Comparison of ENCODE assay signal across 24 cellular contexts in genomic region chr11:27553186-27553585, GRCh38. TPM values are rescaled to one million over a fixed set of nuclear protein-coding genes. Genes with fewer than 3 reads are reported as not detected.
DNase-seq lines count a peak whose midpoint lies in the region; ATAC-seq and TF ChIP-seq lines count a peak whose summit lies in the region.
"Had no signal": no experiment of that assay in that cellular context is flagged by ENCODE, and none has a peak within 500 bp of the region (broad histone marks: within the 10 kb centered on the region; RNA-seq: fewer than 3 reads in every experiment).

No MANE protein-coding gene starts in this region.

- H3K4me2 ChIP-seq in GM23338 = no peak overlapping the region

- peaks cover 46% of the 10 kb centered on the region for H3K9me2 ChIP-seq in GM23338 (ENCODE audit: insufficient read depth)

- H3K9me3 Mint-ChIP-seq in GM23338 (no peaks in the 10 kb centered on the region), endodermal cell (no peaks in the 10 kb centered on the region)
- H3K9me3 Mint-ChIP-seq: activated CD4-positive, alpha-beta T cell treated with anti-CD3 and anti-CD28 coated beads, Interleukin-2, amount 10 ng/mL, durations not matched to agents 7 days and 5 days; activated naive CD8-positive, alpha-beta T cell treated with anti-CD3 and anti-CD28 coated beads, Interleukin-2, amount 50 U/mL, for 24 hours; CD8-positive, alpha-beta memory T cell; neural crest cell had no signal

- H3F3A ChIP-seq in GM23338 (replicated peaks; ENCODE audit: low read depth) = no peaks in the 10 kb centered on the region

- no peaks in the 10 kb centered on the region for H4K20me1 ChIP-seq in GM23338 (replicated peaks; ENCODE audit: insufficient read depth)

- H2AFZ ChIP-seq in GM23338 = 0 out of 2 replicates have a peak overlapping the region, but pooled peaks have one; percentile 14

- no peaks in the 10 kb centered on the region for H3K36me3 Mint-ChIP-seq in GM23338 (ENCODE audit: low read depth)
- H3K36me3 Mint-ChIP-seq in endodermal cell (ENCODE audit: low read depth) = no peaks in the 10 kb centered on the region
- H3K36me3 Mint-ChIP-seq: mesothelial cell of epicardium had no signal

- TF ChIP-seq CTCF in GM23338 (conservative IDR thresholded peaks at IDR 0.05; ENCODE audit: low read depth in 2 of 2) = no peak
- no peak for TF ChIP-seq CTCF in RWPE2 (IDR thresholded peaks at IDR 0.05; ENCODE audit: poor library complexity, severe bottlenecking)
- no peak for TF ChIP-seq CTCF in endodermal cell (conservative IDR thresholded peaks at IDR 0.05)

- WGBS in endodermal cell (ENCODE audit: insufficient coverage in 1 of 2, insufficient read length in 1 of 2), 2 experiments = 86 to 87% methylated on average over 2 to 3 of the region's 3 CpGs

- ATAC-seq in GM23338 (no peak), RWPE2 (ENCODE audit: low read depth) (0 out of 3 replicates have a peak, but pooled peaks have one; percentile 29), GM21367 (IDR thresholded peaks at IDR 0.05; ENCODE audit: unreplicated experiment) (no peak)
- ATAC-seq: activated naive CD8-positive, alpha-beta T cell treated with anti-CD3 and anti-CD28 coated beads, Interleukin-2, amount 50 U/mL, for 24 hours; gastroesophageal sphincter; left colon had no signal

- H3K79me2 ChIP-seq in GM23338 (replicated peaks; ENCODE audit: insufficient read depth) = no peaks in the 10 kb centered on the region

- H3K27ac ChIP-seq in GM23338 (ENCODE audit: low read depth) (no peak overlapping the region), RWPE2 (ENCODE audit: poor library complexity, severe bottlenecking) (no peak overlapping the region), endodermal cell (ENCODE audit: low read depth, low read length) (no peak overlapping the region)
- H3K27ac ChIP-seq: cardiac muscle cell, gastroesophageal sphincter, vagina had no signal

- H3K36me3 ChIP-seq in GM23338 (ENCODE audit: insufficient read depth) (no peaks in the 10 kb centered on the region), RWPE2 (ENCODE audit: low read depth) (no peaks in the 10 kb centered on the region), endodermal cell (ENCODE audit: control insufficient read depth, insufficient read depth, low read length) (no peaks in the 10 kb centered on the region)
- H3K36me3 ChIP-seq: cardiac muscle cell, gastroesophageal sphincter, vagina had no signal

- intact Hi-C loops in head of caudate nucleus (cut with DNase I) = no loop called here

- no peaks in the 10 kb centered on the region for H3K27me3 ChIP-seq in GM23338 (ENCODE audit: insufficient read depth)
- no peaks in the 10 kb centered on the region for H3K27me3 ChIP-seq in RWPE2 (ENCODE audit: insufficient read depth, poor library complexity, severe bottlenecking)
- no peaks in the 10 kb centered on the region for H3K27me3 ChIP-seq in endodermal cell (ENCODE audit: control insufficient read depth, insufficient read depth, low read length, poor library complexity, severe bottlenecking)
- H3K27me3 ChIP-seq: cardiac muscle cell, gastroesophageal sphincter, vagina had no signal

- no peak overlapping the region for H3K4me3 ChIP-seq in GM23338
- H3K4me3 ChIP-seq in RWPE2 (ENCODE audit: severe bottlenecking) = no peak overlapping the region
- no peak overlapping the region for H3K4me3 ChIP-seq in endodermal cell (ENCODE audit: low read length)
- H3K4me3 ChIP-seq: cardiac muscle cell, gastroesophageal sphincter, vagina had no signal

- H3K9ac ChIP-seq in endodermal cell (ENCODE audit: extremely low read depth, low read length, poor library complexity, severe bottlenecking) = no peak overlapping the region

- H3K27me3 Mint-ChIP-seq in GM23338 (ENCODE audit: insufficient read depth, low read depth, poor library complexity) = no peaks in the 10 kb centered on the region
- peaks cover 11% of the 10 kb centered on the region for H3K27me3 Mint-ChIP-seq in endodermal cell (ENCODE audit: insufficient read depth)
- H3K27me3 Mint-ChIP-seq: activated CD4-positive, alpha-beta T cell treated with anti-CD3 and anti-CD28 coated beads, Interleukin-2, amount 10 ng/mL, durations not matched to agents 7 days and 5 days; activated naive CD8-positive, alpha-beta T cell treated with anti-CD3 and anti-CD28 coated beads, Interleukin-2, amount 50 U/mL, for 24 hours; CD8-positive, alpha-beta memory T cell had no signal

- H3K4me3 Mint-ChIP-seq in GM23338 (no peak overlapping the region), endodermal cell (no peak overlapping the region)
- H3K4me3 Mint-ChIP-seq: activated CD4-positive, alpha-beta T cell treated with anti-CD3 and anti-CD28 coated beads, Interleukin-2, amount 10 ng/mL, durations not matched to agents 7 days and 5 days; activated naive CD8-positive, alpha-beta T cell treated with anti-CD3 and anti-CD28 coated beads, Interleukin-2, amount 50 U/mL, for 24 hours; CD8-positive, alpha-beta memory T cell; mesothelial cell of epicardium; neural crest cell had no signal

- H3K9me3 ChIP-seq in RWPE2 (ENCODE audit: severe bottlenecking) (no peaks in the 10 kb centered on the region), endodermal cell (ENCODE audit: control insufficient read depth, low read length) (no peaks in the 10 kb centered on the region)
- H3K9me3 ChIP-seq: gastroesophageal sphincter, vagina had no signal

- DNase-seq in A172 (ENCODE audit: low spot score) (peak; percentile 67), GM23338 (ENCODE audit: low spot score) (no peak), RWPE2 (ENCODE audit: low spot score) (no peak), head of caudate nucleus (peak; percentile 14 to 91 (median 64)), GM19238 (ENCODE audit: insufficient read length, low spot score) (no peak), endodermal cell (no peak), CD1c-positive myeloid dendritic cell (ENCODE audit: extremely low spot score) (no peak)
- DNase-seq: activated CD4-positive, alpha-beta T cell treated with anti-CD3 and anti-CD28 coated beads, Interleukin-2, amount 10 ng/mL, durations not matched to agents 7 days and 5 days; activated CD8-positive, alpha-beta memory T cell treated with anti-CD3 and anti-CD28 coated beads, Interleukin-2, amount 50 U/mL, for 4 hours; activated effector memory CD4-positive, alpha-beta T cell treated with Interleukin-2 at 50 U/mL for 16 hours; activated naive CD8-positive, alpha-beta T cell treated with anti-CD3 and anti-CD28 coated beads, Interleukin-2, amount 50 U/mL, for 24 hours; CD8-positive, alpha-beta memory T cell; dermis blood vessel endothelial cell; DND-41; left colon; NCI-H1417; RPMI8226; SW 1271 had no signal

- H3K27ac Mint-ChIP-seq in GM23338 (no peak overlapping the region), endodermal cell (no peak overlapping the region)
- H3K27ac Mint-ChIP-seq: activated CD4-positive, alpha-beta T cell treated with anti-CD3 and anti-CD28 coated beads, Interleukin-2, amount 10 ng/mL, durations not matched to agents 7 days and 5 days; activated naive CD8-positive, alpha-beta T cell treated with anti-CD3 and anti-CD28 coated beads, Interleukin-2, amount 50 U/mL, for 24 hours; CD8-positive, alpha-beta memory T cell; mesothelial cell of epicardium had no signal

- H3K4me1 ChIP-seq in GM23338 (ENCODE audit: insufficient read depth) (no peaks in the 10 kb centered on the region), RWPE2 (ENCODE audit: insufficient read depth, poor library complexity, severe bottlenecking) (no peaks in the 10 kb centered on the region), endodermal cell (ENCODE audit: control insufficient read depth, insufficient read depth, low read length) (no peaks in the 10 kb centered on the region)
- H3K4me1 ChIP-seq: gastroesophageal sphincter, vagina had no signal

- H3K4me1 Mint-ChIP-seq in GM23338 (peaks cover 2% of the 10 kb centered on the region; the same call in 1 of the 3 replicates), endodermal cell (no peaks in the 10 kb centered on the region)
- H3K4me1 Mint-ChIP-seq: activated CD4-positive, alpha-beta T cell treated with anti-CD3 and anti-CD28 coated beads, Interleukin-2, amount 10 ng/mL, durations not matched to agents 7 days and 5 days; activated naive CD8-positive, alpha-beta T cell treated with anti-CD3 and anti-CD28 coated beads, Interleukin-2, amount 50 U/mL, for 24 hours; CD8-positive, alpha-beta memory T cell; mesothelial cell of epicardium; neural crest cell had no signal

TF ChIP-seq in GM23338, 12 proteins besides CTCF, POLR2A, EP300 and RAD21 (continues in another document):
- no peak for TF ChIP-seq NANOG (IDR thresholded peaks at IDR 0.05; ENCODE audit: borderline replicate concordance)
- TF ChIP-seq JUNB (IDR thresholded peaks at IDR 0.05; ENCODE audit: unreplicated experiment) = no peak
- no peak for TF ChIP-seq ZNF114 (CRISPR knock-in tag; IDR thresholded peaks at IDR 0.05)

RNA-seq across cellular contexts. Expression of gene LIN7C, which starts 46.6 kb away (rescaled TPM):
- total RNA-seq in A172 (2014; rRNA removed; shearing (Covaris generic)) = 61.4 and 73.3 TPM in 2 replicates
- 61.0 and 65.6 TPM in 2 replicates for total RNA-seq in GM23338 (2014; rRNA removed; shearing (Covaris generic))
- polyA plus RNA-seq in GM23338 (2016; fragmentation: Nextera tagmentation; extraction: Ambion mirVana) = 18.3 and 22.5 TPM in 2 replicates
- total RNA-seq in endodermal cell = 10 to 100 TPM; 28.3 to 39.6 TPM
- polyA plus RNA-seq in endodermal cell (2013, experiment 1 of 2) = 18.2 TPM
- polyA plus RNA-seq in endodermal cell (2013, experiment 2 of 2) = 18.9 TPM

Comparison
In these comparisons a context has a peak if more than half of its experiments do, and no peak if none do; other contexts are left out.
1. DNase-seq: peak in A172 (single experiment) and head of caudate nucleus (42 of 42); none in GM23338 (single experiment), RWPE2 (single experiment), GM19238 (single experiment), endodermal cell (single experiment) and CD1c-positive myeloid dendritic cell (single experiment).